Comparison of ENCODE assay signal across 15 cellular contexts in the genomic region with DNA sequence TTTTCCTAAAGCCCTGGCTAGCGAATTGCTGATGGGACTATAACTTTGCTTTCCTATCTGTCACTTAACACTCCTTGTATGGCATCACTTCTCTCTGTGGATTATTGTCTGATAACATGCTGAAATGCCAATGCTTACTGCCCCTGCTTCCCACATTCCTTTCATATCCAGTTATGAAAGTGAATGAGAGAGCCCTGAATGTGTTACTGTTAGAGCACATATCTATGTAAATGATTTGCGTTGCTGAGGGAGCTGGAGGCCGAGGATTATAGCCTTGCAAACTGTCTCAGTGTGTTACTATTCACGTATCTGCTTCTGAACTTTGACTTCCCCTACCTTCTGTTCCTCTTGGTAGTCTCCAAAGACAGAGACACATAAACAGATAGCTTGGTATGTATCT. TPM values are rescaled to one million over a fixed set of nuclear protein-coding genes. Genes with fewer than 3 reads are reported as not detected.
DNase-seq lines count a peak whose midpoint lies in the region; ATAC-seq, FAIRE-seq and TF ChIP-seq lines count a peak whose summit lies in the region.
"Had no signal": no experiment of that assay in that cellular context is flagged by ENCODE, and none has a peak within 500 bp of the region (broad histone marks: within the 10 kb centered on the region; RNA-seq: fewer than 3 reads in every experiment).

No MANE protein-coding gene starts in this region.

- no peaks in the 10 kb centered on the region for H3K9me1 ChIP-seq in keratinocyte (ENCODE audit: control insufficient read depth, extremely low read depth, insufficient read depth, low read length)

- H3K9me3 ChIP-seq in mammary epithelial cell (replicated peaks; ENCODE audit: insufficient read depth, low read length) (no peaks in the 10 kb centered on the region), keratinocyte (ENCODE audit: control insufficient read depth, low read depth, low read length) (no peaks in the 10 kb centered on the region), smooth muscle cell (replicated peaks; ENCODE audit: low read depth) (no peaks in the 10 kb centered on the region)
- H3K9me3 ChIP-seq: BLaER1 treated with 17β-estradiol and CSF1 and Interleukin-3, amounts not matched to agents 10 nM and 100 nM had no signal

- H3K27me3 ChIP-seq in mammary epithelial cell (ENCODE audit: insufficient read depth, low read length) (no peaks in the 10 kb centered on the region), keratinocyte (ENCODE audit: control insufficient read depth, extremely low read depth, insufficient read depth, low read length) (no peaks in the 10 kb centered on the region), smooth muscle cell (ENCODE audit: low read depth) (no peaks in the 10 kb centered on the region)
- H3K27me3 ChIP-seq: BLaER1 treated with 17β-estradiol and CSF1 and Interleukin-3, amounts not matched to agents 10 nM and 100 nM had no signal

- no peaks in the 10 kb centered on the region for H3F3A ChIP-seq in smooth muscle cell (ENCODE audit: low read depth)

- WGBS in mammary epithelial cell (ENCODE audit: low coverage, missing lambda C conversion rate), result 91% methylated on average over 4 of the region's 4 CpGs
- WGBS in smooth muscle cell (ENCODE audit: low lambda C conversion rate), result 56% methylated on average over 4 of the region's 4 CpGs

- dilution Hi-C loops in mammary epithelial cell (cut with HindIII; ENCODE audit: low sequenced_read_pairs) (no loop called here), keratinocyte (cut with MboI; ENCODE audit: extremely low pct_ligation_motif_present, low sequenced_read_pairs) (no loop called here)

- no peak for TF ChIP-seq CTCF in MCF 10A (IDR thresholded peaks at IDR 0.05; ENCODE audit: unreplicated experiment)
- no peak for TF ChIP-seq CTCF in mammary epithelial cell (conservative IDR thresholded peaks at IDR 0.05 in 1 of 2, IDR thresholded peaks at IDR 0.05 in 1 of 2; ENCODE audit: extremely low read depth in 1 of 2, insufficient read depth in 1 of 2, low read depth in 1 of 2, low read length in 2 of 2)
- no peak for TF ChIP-seq CTCF in VCaP (conservative IDR thresholded peaks at IDR 0.05)
- TF ChIP-seq CTCF in keratinocyte (optimal IDR thresholded peaks at IDR 0.05 in 1 of 3, IDR thresholded peaks at IDR 0.05 in 1 of 3, conservative IDR thresholded peaks at IDR 0.05 in 1 of 3; ENCODE audit: extremely low read depth in 1 of 3, insufficient read depth in 2 of 3, low read length in 3 of 3), result no peak
- no peak for TF ChIP-seq CTCF in smooth muscle cell (IDR thresholded peaks at IDR 0.05; ENCODE audit: borderline replicate concordance, insufficient read depth, poor library complexity, severe bottlenecking)

- ATAC-seq in activated T-cell treated with anti-CD3 and anti-CD28 coated beads, Interleukin-2, amount 50 U/mL, for 72 hours (replicated peaks in 1 of 2), result no peak
- ATAC-seq: HCT116 had no signal

- H2AFZ ChIP-seq in mammary epithelial cell (ENCODE audit: low read depth, low read length), result no peak overlapping the region
- H2AFZ ChIP-seq in keratinocyte (ENCODE audit: control insufficient read depth, low read length), result no peak overlapping the region
- H2AFZ ChIP-seq in smooth muscle cell (ENCODE audit: low read depth), result no peak overlapping the region

- H3K4me2 ChIP-seq in mammary epithelial cell (ENCODE audit: insufficient read depth, low read depth, low read length), result no peak overlapping the region
- H3K4me2 ChIP-seq in keratinocyte (ENCODE audit: control insufficient read depth, extremely low read depth, insufficient read depth, low read depth, low read length), result no peak overlapping the region
- H3K4me2 ChIP-seq in smooth muscle cell, result peak overlapping the region; percentile 60
- H3K4me2 ChIP-seq: BLaER1 treated with 17β-estradiol and CSF1 and Interleukin-3, amounts not matched to agents 10 nM and 100 nM had no signal

- H3K79me2 ChIP-seq in mammary epithelial cell (ENCODE audit: insufficient read depth, low read length) (peaks cover 51% of the 10 kb centered on the region), keratinocyte (ENCODE audit: control insufficient read depth, insufficient read depth, low read length) (peaks cover 4% of the 10 kb centered on the region), smooth muscle cell (ENCODE audit: low read depth) (peaks cover 15% of the 10 kb centered on the region)

- peak; percentile 43 for FAIRE-seq in keratinocyte (lab: Jason Lieb, UNC)
- FAIRE-seq: G401.6, RCC 7860 had no signal

- H3K4me1 Mint-ChIP-seq in MCF 10A (ENCODE audit: insufficient read depth, unreplicated experiment), result peaks cover 5% of the 10 kb centered on the region
- H3K4me1 Mint-ChIP-seq in activated T-cell treated with anti-CD3 and anti-CD28 coated beads, Interleukin-2, amount 50 U/mL, for 72 hours (ENCODE audit: low read depth), result peaks cover 4% of the 10 kb centered on the region

- POLR2A ChIA-PET in MCF 10A (lab: Yijun Ruan, JAX), result no interaction called here

- intact Hi-C loops in MCF 10A (cut with micrococcal nuclease), result no loop called here
- intact Hi-C loops in mammary epithelial cell (cut with micrococcal nuclease), result no loop called here

- H3K4me1 ChIP-seq in mammary epithelial cell (ENCODE audit: insufficient read depth, low read length) (peaks cover 19% of the 10 kb centered on the region), keratinocyte (ENCODE audit: control insufficient read depth, extremely low read depth, insufficient read depth, low read length) (peaks cover 37% of the 10 kb centered on the region), smooth muscle cell (ENCODE audit: low read depth) (peaks cover 6% of the 10 kb centered on the region)
- H3K4me1 ChIP-seq: BLaER1 treated with 17β-estradiol and CSF1 and Interleukin-3, amounts not matched to agents 10 nM and 100 nM had no signal

- no peaks in the 10 kb centered on the region for H4K20me1 ChIP-seq in mammary epithelial cell (ENCODE audit: insufficient read depth, low read length)
- H4K20me1 ChIP-seq in keratinocyte (ENCODE audit: control insufficient read depth, extremely low read depth, insufficient read depth, low read length), result no peaks in the 10 kb centered on the region
- peaks cover 61% of the 10 kb centered on the region for H4K20me1 ChIP-seq in smooth muscle cell (ENCODE audit: low read depth)

- peak overlapping the region; percentile 44 for H3K27ac Mint-ChIP-seq in MCF 10A (ENCODE audit: low read depth, unreplicated experiment)
- H3K27ac Mint-ChIP-seq in activated T-cell treated with anti-CD3 and anti-CD28 coated beads, Interleukin-2, amount 50 U/mL, for 72 hours, result no peak overlapping the region

- CTCF ChIA-PET in MCF 10A (lab: Yijun Ruan, JAX), result interaction anchor here (0.7 kb wide), 1 partner anchor 11 kb away, joined by 3 read pairs; no protein-coding TSS in a partner anchor
- CTCF ChIA-PET in mammary epithelial cell (lab: Charles Lee; ENCODE audit: low non-redundant PET), result no interaction called here

- in situ Hi-C loops in mammary epithelial cell (cut with MboI; ENCODE audit: low sequenced_read_pairs in 2 of 2), result loop anchor here in 1 of 2 donors (25.0 kb wide), 1 partner anchor 153 kb away; no protein-coding TSS in a partner anchor

- no peak for DNase-seq in MCF 10A (ENCODE audit: unreplicated experiment)
- no peak for DNase-seq in mammary epithelial cell
- no peak for DNase-seq in keratinocyte (ENCODE audit: low read depth, low spot score)
- DNase-seq in smooth muscle cell (lab: John Stamatoyannopoulos, UW; ENCODE audit: unreplicated experiment), result no peak
- DNase-seq in activated T-cell treated with anti-CD3 and anti-CD28 coated beads, Interleukin-2, amount 50 U/mL, for 72 hours, result no peak
- DNase-seq in activated gamma-delta T cell treated with Interleukin-2 at 50 U/mL for 16 hours, result no peak
- DNase-seq in NCI-H1092 (lab: John Stamatoyannopoulos, UW), result no peak
- DNase-seq: DND-41, NCI-H1930, SHP77 had no signal

- H3K36me3 Mint-ChIP-seq in MCF 10A (ENCODE audit: insufficient read depth, unreplicated experiment), result peaks cover 22% of the 10 kb centered on the region
- H3K36me3 Mint-ChIP-seq in activated T-cell treated with anti-CD3 and anti-CD28 coated beads, Interleukin-2, amount 50 U/mL, for 72 hours (ENCODE audit: insufficient read depth in 2 of 2), result peaks cover 1 to 6% of the 10 kb centered on the region in 2 donors

- no peak overlapping the region for H3K4me3 Mint-ChIP-seq in MCF 10A (ENCODE audit: unreplicated experiment)
- no peak overlapping the region for H3K4me3 Mint-ChIP-seq in activated T-cell treated with anti-CD3 and anti-CD28 coated beads, Interleukin-2, amount 50 U/mL, for 72 hours

- BruUV-seq in MCF 10A (replicated peaks; lab: Mats Ljungman, UMichigan) (no TSS peak), mammary epithelial cell (replicated peaks; lab: Mats Ljungman, UMichigan) (no TSS peak)

- H3K27me3 Mint-ChIP-seq in MCF 10A (ENCODE audit: insufficient read depth, unreplicated experiment), result no peaks in the 10 kb centered on the region
- no peaks in the 10 kb centered on the region for H3K27me3 Mint-ChIP-seq in activated T-cell treated with anti-CD3 and anti-CD28 coated beads, Interleukin-2, amount 50 U/mL, for 72 hours (ENCODE audit: low read depth)

- H3K9ac ChIP-seq in mammary epithelial cell (ENCODE audit: insufficient read depth, low read length) (no peak overlapping the region), keratinocyte (ENCODE audit: control insufficient read depth, extremely low read depth, insufficient read depth, low read length) (no peak overlapping the region), smooth muscle cell (ENCODE audit: low read depth) (no peak overlapping the region)
- H3K9ac ChIP-seq: BLaER1 treated with 17β-estradiol and CSF1 and Interleukin-3, amounts not matched to agents 10 nM and 100 nM had no signal

- no peaks in the 10 kb centered on the region for H3K9me3 Mint-ChIP-seq in MCF 10A (ENCODE audit: unreplicated experiment)
- no peaks in the 10 kb centered on the region for H3K9me3 Mint-ChIP-seq in activated T-cell treated with anti-CD3 and anti-CD28 coated beads, Interleukin-2, amount 50 U/mL, for 72 hours

- no peak overlapping the region for H3K4me3 ChIP-seq in mammary epithelial cell (replicated peaks in 1 of 3; ENCODE audit: insufficient read depth in 1 of 3, low read depth in 2 of 3, low read length in 3 of 3)
- no peak overlapping the region for H3K4me3 ChIP-seq in keratinocyte (ENCODE audit: control insufficient read depth in 2 of 3, extremely low read depth in 1 of 3, insufficient read depth in 2 of 3, low read depth in 1 of 3, low read length in 3 of 3)
- H3K4me3 ChIP-seq in smooth muscle cell, result no peak overlapping the region
- H3K4me3 ChIP-seq: BLaER1 treated with 17β-estradiol and CSF1 and Interleukin-3, amounts not matched to agents 10 nM and 100 nM had no signal

- H3K36me3 ChIP-seq in mammary epithelial cell (ENCODE audit: insufficient read depth, low read length), result peaks cover 3% of the 10 kb centered on the region
- peaks cover 0 to 2% of the 10 kb centered on the region in 2 experiments for H3K36me3 ChIP-seq in keratinocyte (ENCODE audit: control insufficient read depth in 2 of 2, extremely low read depth in 1 of 2, insufficient read depth in 2 of 2, low read length in 2 of 2)
- H3K36me3 ChIP-seq in smooth muscle cell (ENCODE audit: low read depth), result no peaks in the 10 kb centered on the region

- H3K27ac ChIP-seq in mammary epithelial cell (ENCODE audit: insufficient read depth, low read depth, low read length) (no peak overlapping the region), VCaP (peak overlapping the region; percentile 31; the same call in 1 of the 2 replicates), keratinocyte (ENCODE audit: control insufficient read depth, insufficient read depth, low read length) (peak overlapping the region; percentile 0), smooth muscle cell (ENCODE audit: low read depth) (peak overlapping the region; percentile 38)
- H3K27ac ChIP-seq: BLaER1 treated with 17β-estradiol and CSF1 and Interleukin-3, amounts not matched to agents 10 nM and 100 nM had no signal

RNA-seq across cellular contexts. Expression of a gene that starts 37.8 kb away (rescaled TPM):
- total RNA-seq in MCF 10A (2022) (123 and 146 TPM in 2 replicates), mammary epithelial cell (100 to 1,000 TPM in 1 of 2 donors, 10 to 100 TPM in 1; 89.0 to 140 TPM), smooth muscle cell (57.8 and 102 TPM in 2 replicates)
- polyA plus RNA-seq in mammary epithelial cell (134 TPM), keratinocyte (152 to 235 TPM (median 204 TPM) in 3 replicates), smooth muscle cell (45.7 and 61.3 TPM in 2 replicates)
- polyA minus RNA-seq in mammary epithelial cell (75.5 TPM), keratinocyte (29.4 to 86.5 TPM (median 63.1 TPM) in 3 replicates)
- 183 TPM for polyA plus RNA-seq in keratinocyte (2011; ENCODE audit: low read depth)
- polyA plus RNA-seq in keratinocyte (2011; cell fraction: cytosol; rRNA removed), result 199 and 322 TPM in 2 replicates
- 96.8 and 102 TPM in 2 replicates for polyA plus RNA-seq in keratinocyte (2011; cell fraction: nucleus; rRNA removed)
- 193 and 217 TPM in 2 replicates for polyA plus RNA-seq in keratinocyte (2012; ENCODE audit: low replicate concordance)
- 79.4 TPM for polyA minus RNA-seq in keratinocyte (2011; cell fraction: cytosol; rRNA and poly(A)+ RNA removed)
- 18.8 and 27.7 TPM in 2 replicates for polyA minus RNA-seq in keratinocyte (2011; cell fraction: nucleus; rRNA and poly(A)+ RNA removed)
- 100 to 1,000 TPM; 156 to 169 TPM for total RNA-seq in activated T-cell treated with anti-CD3 and anti-CD28 coated beads, Interleukin-2, amount 50 U/mL, for 72 hours

RNA-seq across cellular contexts. Expression of a gene that starts 39.1 kb away (rescaled TPM):
- total RNA-seq in MCF 10A (2022) (12.3 and 15.6 TPM in 2 replicates), mammary epithelial cell (10 to 100 TPM; 16.1 to 26.3 TPM), smooth muscle cell (7.3 and 11.7 TPM in 2 replicates)
- polyA plus RNA-seq in mammary epithelial cell (10.0 TPM), keratinocyte (12.1 to 17.0 TPM (median 14.4 TPM) in 3 replicates), smooth muscle cell (4.8 and 5.5 TPM in 2 replicates)
- polyA minus RNA-seq in mammary epithelial cell (24.8 TPM), keratinocyte (16.2 to 22.1 TPM (median 19.6 TPM) in 3 replicates)
- polyA plus RNA-seq in keratinocyte (2011; ENCODE audit: low read depth), result 5.5 TPM
- 9.5 and 13.5 TPM in 2 replicates for polyA plus RNA-seq in keratinocyte (2011; cell fraction: cytosol; rRNA removed)
- polyA plus RNA-seq in keratinocyte (2011; cell fraction: nucleus; rRNA removed), result 18.1 and 19.1 TPM in 2 replicates
- polyA plus RNA-seq in keratinocyte (2012; ENCODE audit: low replicate concordance), result 9.1 and 10.4 TPM in 2 replicates
- 11.5 TPM for polyA minus RNA-seq in keratinocyte (2011; cell fraction: cytosol; rRNA and poly(A)+ RNA removed)
- polyA minus RNA-seq in keratinocyte (2011; cell fraction: nucleus; rRNA and poly(A)+ RNA removed), result 17.7 and 35.8 TPM in 2 replicates
- 1 to 10 TPM; 6.5 to 7.2 TPM for total RNA-seq in activated T-cell treated with anti-CD3 and anti-CD28 coated beads, Interleukin-2, amount 50 U/mL, for 72 hours
